ENCODE assay signal across 27 cellular contexts in genomic region chr16:28313587-28313986, GRCh38. TPM values are rescaled to one million over a fixed set of nuclear protein-coding genes. Genes with fewer than 3 reads are reported as not detected.
A peak's percentile ranks its signal among the peaks of the same experiment; 100 is the strongest.
DNase-seq lines count a peak whose midpoint lies in the region; ATAC-seq and TF ChIP-seq lines count a peak whose summit lies in the region.
"Had no signal": no experiment of that assay in that cellular context is flagged by ENCODE, and none has a peak within 500 bp of the region (broad histone marks: within the 10 kb centered on the region; RNA-seq: fewer than 3 reads in every experiment).

No MANE protein-coding gene starts in this region.

- H3K36me3 ChIP-seq in CD8-positive, alpha-beta T cell (ENCODE audit: insufficient read depth, low read length): peaks cover 10% of the 10 kb centered on the region
- H3K36me3 ChIP-seq in naive thymus-derived CD4-positive, alpha-beta T cell (ENCODE audit: control insufficient read depth in 2 of 3, insufficient read depth in 3 of 3, low read length in 3 of 3): peaks cover under 1 to 11% (median 6%) of the 10 kb centered on the region in 3 experiments
- H3K36me3 ChIP-seq in transverse colon: no peaks in the 10 kb centered on the region

- no peaks in the 10 kb centered on the region for H3K27me3 ChIP-seq in CD8-positive, alpha-beta T cell (ENCODE audit: insufficient read depth, low read length)
- H3K27me3 ChIP-seq in naive thymus-derived CD4-positive, alpha-beta T cell (ENCODE audit: control insufficient read depth in 2 of 2, insufficient read depth in 2 of 2, low read length in 2 of 2): no peaks in the 10 kb centered on the region
- no peaks in the 10 kb centered on the region for H3K27me3 ChIP-seq in transverse colon

- TF ChIP-seq CTCF in CD8-positive, alpha-beta T cell (IDR thresholded peaks at IDR 0.05): no peak
- TF ChIP-seq CTCF in chondrocyte (IDR thresholded peaks at IDR 0.05) (no peak), transverse colon (IDR thresholded peaks at IDR 0.05) (no peak)

- H3K4me1 ChIP-seq in CD8-positive, alpha-beta T cell (ENCODE audit: insufficient read depth, low read length): peaks cover 84% of the 10 kb centered on the region
- H3K4me1 ChIP-seq in naive thymus-derived CD4-positive, alpha-beta T cell (ENCODE audit: control insufficient read depth in 2 of 2, insufficient read depth in 2 of 2, low read length in 2 of 2): peaks cover 59 to 66% of the 10 kb centered on the region in 2 donors
- H3K4me1 ChIP-seq in transverse colon: no peaks in the 10 kb centered on the region
- H3K4me1 ChIP-seq: Caco-2 had no signal

- 70 to 100% methylated on average over 1 to 11 of the region's 11 CpGs for WGBS in transverse colon (ENCODE audit: low coverage in 1 of 2), 2 donors

- CTCF ChIA-PET in CD8-positive, alpha-beta T cell (lab: Charles Lee): interaction anchor here (2.4 to 14.6 kb wide), 3 partner anchors 13 to 31 kb away, joined by 9 to 431 read pairs (median 85); partner anchors contain the start of gene SBK1
- CTCF ChIA-PET in naive thymus-derived CD4-positive, alpha-beta T cell (lab: Charles Lee): interaction anchor here (7.0 kb wide), 1 partner anchor 34 kb away, joined by 74 read pairs; no protein-coding TSS in a partner anchor

- H3K9me3 Mint-ChIP-seq in CD8-positive, alpha-beta T cell: no peaks in the 10 kb centered on the region
- no peaks in the 10 kb centered on the region for H3K9me3 Mint-ChIP-seq in chondrocyte (ENCODE audit: low read depth)
- H3K9me3 Mint-ChIP-seq in naive thymus-derived CD4-positive, alpha-beta T cell: peaks cover 0 to 1% (median 0%) of the 10 kb centered on the region in 11 donors
- H3K9me3 Mint-ChIP-seq: HFFc6, IgD-negative memory B cell had no signal

- intact Hi-C loops in CD8-positive, alpha-beta T cell (cut with DNase I, micrococcal nuclease): no loop called here
- intact Hi-C loops in naive thymus-derived CD4-positive, alpha-beta T cell (cut with micrococcal nuclease): no loop called here
- intact Hi-C loops in posterior cingulate gyrus (cut with DNase I) (no loop called here), transverse colon (cut with DNase I; ENCODE audit: low total_unique reads) (no loop called here)

- H3K4me3 ChIP-seq in CD8-positive, alpha-beta T cell (ENCODE audit: low read depth, low read length): no peak overlapping the region
- no peak overlapping the region for H3K4me3 ChIP-seq in naive thymus-derived CD4-positive, alpha-beta T cell (ENCODE audit: low read length)
- H3K4me3 ChIP-seq in transverse colon: no peak overlapping the region
- H3K4me3 ChIP-seq: GM23248, SK-N-MC had no signal

- no peaks in the 10 kb centered on the region for H3K27me3 Mint-ChIP-seq in CD8-positive, alpha-beta T cell (ENCODE audit: low read depth)
- peaks cover 5% of the 10 kb centered on the region for H3K27me3 Mint-ChIP-seq in chondrocyte (ENCODE audit: low read depth)
- H3K27me3 Mint-ChIP-seq in naive thymus-derived CD4-positive, alpha-beta T cell: no peaks in the 10 kb centered on the region
- H3K27me3 Mint-ChIP-seq: B cell, IgD-negative memory B cell had no signal

- no peak for ATAC-seq in CD8-positive, alpha-beta T cell
- ATAC-seq in naive thymus-derived CD4-positive, alpha-beta T cell: no peak
- no peak for ATAC-seq in HG02763 (IDR thresholded peaks at IDR 0.05; ENCODE audit: unreplicated experiment)

- no peaks in the 10 kb centered on the region for H3K9me3 ChIP-seq in CD8-positive, alpha-beta T cell (ENCODE audit: low read length)
- H3K9me3 ChIP-seq in naive thymus-derived CD4-positive, alpha-beta T cell (ENCODE audit: control insufficient read depth in 2 of 3, low read length in 3 of 3): no peaks in the 10 kb centered on the region
- no peaks in the 10 kb centered on the region for H3K9me3 ChIP-seq in transverse colon
- H3K9me3 ChIP-seq: Caco-2 had no signal

- H3K27ac Mint-ChIP-seq in CD8-positive, alpha-beta T cell: peak overlapping the region; percentile 64
- no peak overlapping the region for H3K27ac Mint-ChIP-seq in chondrocyte (ENCODE audit: unreplicated experiment)
- H3K27ac Mint-ChIP-seq in naive thymus-derived CD4-positive, alpha-beta T cell: peak overlapping the region in 7 of 9 donors; percentile 48 to 99 (median 79)
- H3K27ac Mint-ChIP-seq: B cell, CD14-positive monocyte, HFFc6, IgD-negative memory B cell had no signal

- no peak overlapping the region for H3K27ac ChIP-seq in CD8-positive, alpha-beta T cell (ENCODE audit: low read depth, low read length)
- H3K27ac ChIP-seq in naive thymus-derived CD4-positive, alpha-beta T cell (ENCODE audit: low read depth, low read length): no peak overlapping the region
- no peak overlapping the region for H3K27ac ChIP-seq in transverse colon
- H3K27ac ChIP-seq: GM23248, HL-60, KMS-11, SK-N-MC had no signal

- POLR2A ChIA-PET in CD8-positive, alpha-beta T cell (lab: Charles Lee): interaction anchor here (0.6 to 10.1 kb wide), 3 partner anchors 17 to 101 kb away, joined by 3 to 123 read pairs (median 3); partner anchors contain the start of gene SBK1
- POLR2A ChIA-PET in naive thymus-derived CD4-positive, alpha-beta T cell (lab: Charles Lee): interaction anchor here (10.5 to 11.7 kb wide), 2 partner anchors 17 to 33 kb away, joined by 174 to 205 read pairs; partner anchors contain the start of gene SBK1

- no peak for DNase-seq in CD8-positive, alpha-beta T cell
- DNase-seq in chondrocyte (ENCODE audit: low spot score) (peak; percentile 54), posterior cingulate gyrus (peak in 6 of 10 donors; percentile 43 to 91 (median 77)), transverse colon (no peak), G401 (ENCODE audit: low spot score) (no peak), NCI-H146 treated with DMSO at 0.1 percent for 48 hours (lab: John Stamatoyannopoulos, UW; ENCODE audit: unreplicated experiment) (no peak)
- no peak for DNase-seq in naive thymus-derived CD4-positive, alpha-beta T cell
- DNase-seq: Caco-2, DMS153, DND-41, GM23248, H9, HFFc6, MM.1S, NCI-H1694, NCI-H2029 treated with DMSO at 0.1 percent for 48 hours, NCI-H446 treated with DMSO at 0.1 percent for 48 hours, NCI-H526, Right ventricle myocardium superior, RPMI8226 had no signal

- H3K36me3 Mint-ChIP-seq in CD8-positive, alpha-beta T cell: peaks cover 27% of the 10 kb centered on the region
- H3K36me3 Mint-ChIP-seq in chondrocyte (ENCODE audit: low read depth): peaks cover 2% of the 10 kb centered on the region
- peaks cover 0 to 21% (median 13%) of the 10 kb centered on the region in 5 donors for H3K36me3 Mint-ChIP-seq in naive thymus-derived CD4-positive, alpha-beta T cell
- H3K36me3 Mint-ChIP-seq: CD14-positive monocyte had no signal

- peaks cover 76% of the 10 kb centered on the region for H3K4me1 Mint-ChIP-seq in CD8-positive, alpha-beta T cell (ENCODE audit: low read depth)
- H3K4me1 Mint-ChIP-seq in chondrocyte (ENCODE audit: low read depth): peaks cover 3% of the 10 kb centered on the region
- H3K4me1 Mint-ChIP-seq in naive thymus-derived CD4-positive, alpha-beta T cell: peaks cover 36 to 85% (median 64%) of the 10 kb centered on the region in 7 donors

- no peak for TF ChIP-seq EP300 in transverse colon (IDR thresholded peaks at IDR 0.05; ENCODE audit: low read depth)

- in situ Hi-C loops in transverse colon (cut with MboI; ENCODE audit: low pct_ligation_motif_present in 1 of 4, low pct_unique_long_range_greater_than_20kb in 1 of 4, low sequenced_read_pairs in 3 of 4) (no loop called here), G401 (cut with HindIII; ENCODE audit: low sequenced_read_pairs) (no loop called here)

- peak overlapping the region; percentile 18 for H3K4me3 Mint-ChIP-seq in CD8-positive, alpha-beta T cell
- no peak overlapping the region for H3K4me3 Mint-ChIP-seq in chondrocyte (ENCODE audit: unreplicated experiment)
- peak overlapping the region in 2 of 10 donors; percentile 9 to 15 for H3K4me3 Mint-ChIP-seq in naive thymus-derived CD4-positive, alpha-beta T cell
- H3K4me3 Mint-ChIP-seq: B cell, CD14-positive monocyte, H9, HFFc6, IgD-negative memory B cell had no signal

- TF ChIP-seq POLR2A in transverse colon (IDR thresholded peaks at IDR 0.05): no peak

RNA-seq across cellular contexts. Expression of gene SBK1, which starts 21.3 kb away (rescaled TPM):
- 10 to 100 TPM; 16.5 to 17.1 TPM for total RNA-seq in CD8-positive, alpha-beta T cell
- 1.5 to 2.8 TPM (median 1.7 TPM) in 3 replicates for total RNA-seq in chondrocyte
- 10 to 100 TPM in 4 of 5 experiments, 1 to 10 TPM in 1; 6.0 to 19.9 (median 17.9) TPM for total RNA-seq in naive thymus-derived CD4-positive, alpha-beta T cell
- 10 to 100 TPM in 1 of 2 donors, 1 to 10 TPM in 1; 4.2 to 10.0 TPM for polyA plus RNA-seq in naive thymus-derived CD4-positive, alpha-beta T cell
- 1 to 10 TPM in 1 of 4 donors, under 1 TPM in 2, not detected in 1; 0.27 to 1.4 (median 0.32) TPM for total RNA-seq in transverse colon
- total RNA-seq in G401 (2014; rRNA removed; shearing (Covaris generic)): 3.4 and 4.7 TPM in 2 replicates
- total RNA-seq: GM23248, HFFc6 had no signal
- polyA plus RNA-seq: GM23248 had no signal

RNA-seq across cellular contexts. Expression of gene NPIPB6, which starts 49.7 kb away (rescaled TPM):
- total RNA-seq in CD8-positive, alpha-beta T cell: 1 to 10 TPM in 1 of 2 experiments, not detected in 1; 2.0 TPM
- 1.9 to 4.6 TPM (median 3.4 TPM) in 3 replicates for total RNA-seq in chondrocyte
- 1 to 10 TPM; 2.5 to 7.3 (median 5.6) TPM for total RNA-seq in naive thymus-derived CD4-positive, alpha-beta T cell
- polyA plus RNA-seq in naive thymus-derived CD4-positive, alpha-beta T cell: not detected
- total RNA-seq in transverse colon: 10 to 100 TPM in 1 of 4 donors, 1 to 10 TPM in 1, not detected in 2; 5.8 to 12.7 TPM
- 1.4 TPM in 1 of 2 replicates, not detected in the other for total RNA-seq in G401 (2014; rRNA removed; shearing (Covaris generic))

Comparison
In these comparisons a context has a peak if more than half of its experiments do, and no peak if none do; other contexts are left out.
1. DNase-seq: peak in chondrocyte (single experiment) and posterior cingulate gyrus (6 of 10); none in CD8-positive, alpha-beta T cell (0 of 7), naive thymus-derived CD4-positive, alpha-beta T cell (0 of 9), transverse colon (single experiment), G401 (single experiment) and NCI-H146 treated with DMSO at 0.1 percent for 48 hours (single experiment).